In genomic region chr2:164920430-164920829, GRCh38 we compare ENCODE assay signal across 7 cellular contexts. TPM values are rescaled to one million over a fixed set of nuclear protein-coding genes. Genes with fewer than 3 reads are reported as not detected.
DNase-seq lines count a peak whose midpoint lies in the region; ATAC-seq and TF ChIP-seq lines count a peak whose summit lies in the region.

No MANE protein-coding gene starts in this region.

- no peak for TF ChIP-seq CTCF in choroid plexus epithelial cell (conservative IDR thresholded peaks at IDR 0.05; ENCODE audit: low read depth, low read length)
- TF ChIP-seq CTCF in OCI-LY7 (conservative IDR thresholded peaks at IDR 0.05; ENCODE audit: low read length) = no peak

- BruUV-seq in OCI-LY7 (replicated peaks; lab: Mats Ljungman, UMichigan) = no TSS peak

- DNase-seq in NCI-H226 (peak; percentile 90), choroid plexus epithelial cell (ENCODE audit: low read depth) (peak; percentile 97), renal cortical epithelial cell (ENCODE audit: low read depth) (peak; percentile 94), NCI-H2227 (lab: John Stamatoyannopoulos, UW; ENCODE audit: unreplicated experiment) (no peak), OCI-LY7 (ENCODE audit: low spot score) (no peak)
- no peak for DNase-seq in stimulated activated naive B cell treated with anti-CD40 and anti-IgM and Interleukin-4, amounts not matched to agents 10 μg/mL and 1 μg/mL and 100 μg/mL, for 72 hours

- peaks cover 0 to 3% of the 10 kb centered on the region in 2 donors for H3K9me3 Mint-ChIP-seq in stimulated activated naive B cell treated with anti-CD40 and anti-IgM and Interleukin-4, amounts not matched to agents 10 μg/mL and 1 μg/mL and 100 μg/mL, for 72 hours

- H3K27ac ChIP-seq in OCI-LY7 (ENCODE audit: low read depth, low read length, poor library complexity, severe bottlenecking) = no peak overlapping the region

- H3K36me3 Mint-ChIP-seq in stimulated activated naive B cell treated with anti-CD40 and anti-IgM and Interleukin-4, amounts not matched to agents 10 μg/mL and 1 μg/mL and 100 μg/mL, for 72 hours = peaks cover 8 to 13% of the 10 kb centered on the region in 2 donors

- no peak overlapping the region for H3K4me3 Mint-ChIP-seq in stimulated activated naive B cell treated with anti-CD40 and anti-IgM and Interleukin-4, amounts not matched to agents 10 μg/mL and 1 μg/mL and 100 μg/mL, for 72 hours

- H3K4me1 Mint-ChIP-seq in stimulated activated naive B cell treated with anti-CD40 and anti-IgM and Interleukin-4, amounts not matched to agents 10 μg/mL and 1 μg/mL and 100 μg/mL, for 72 hours = peaks cover 0 to 2% of the 10 kb centered on the region in 2 donors

- H3K79me2 ChIP-seq in OCI-LY7 (ENCODE audit: insufficient read depth, low read depth, low read length) = no peaks in the 10 kb centered on the region

- intact Hi-C loops in OCI-LY7 (cut with micrococcal nuclease; ENCODE audit: unreplicated experiment) = no loop called here

- no peak overlapping the region for H3K27ac Mint-ChIP-seq in stimulated activated naive B cell treated with anti-CD40 and anti-IgM and Interleukin-4, amounts not matched to agents 10 μg/mL and 1 μg/mL and 100 μg/mL, for 72 hours

- no peaks in the 10 kb centered on the region for H3K9me3 ChIP-seq in OCI-LY7 (ENCODE audit: low read length)

- POLR2A ChIA-PET in OCI-LY7 (lab: Charles Lee) = interaction anchor here (1.3 to 2.0 kb wide), 2 partner anchors 10 to 185 kb away, joined by 5 to 9 read pairs; no protein-coding TSS in a partner anchor

- H2AFZ ChIP-seq in OCI-LY7 (ENCODE audit: low read length) = no peak overlapping the region

- ATAC-seq in GM18858 (IDR thresholded peaks at IDR 0.05; ENCODE audit: unreplicated experiment) = peak; percentile 44
- ATAC-seq in stimulated activated naive B cell treated with anti-CD40 and anti-IgM and Interleukin-4, amounts not matched to agents 10 μg/mL and 1 μg/mL and 100 μg/mL, for 72 hours (replicated peaks) = no peak

- H4K20me1 ChIP-seq in OCI-LY7 (ENCODE audit: insufficient read depth, low read length) = no peaks in the 10 kb centered on the region

- no peaks in the 10 kb centered on the region for H3K4me1 ChIP-seq in OCI-LY7 (ENCODE audit: insufficient read depth, low read length, poor library complexity, severe bottlenecking)

- no peaks in the 10 kb centered on the region for H3K36me3 ChIP-seq in OCI-LY7 (ENCODE audit: insufficient read depth, low read length)

- H3K9me2 ChIP-seq in OCI-LY7 (ENCODE audit: insufficient read depth, low read length) = no peaks in the 10 kb centered on the region

- CTCF ChIA-PET in OCI-LY7 (lab: Charles Lee; ENCODE audit: unreplicated experiment) = interaction anchor here (0.9 kb wide), 1 partner anchor 185 kb away, joined by 3 read pairs; no protein-coding TSS in a partner anchor

- peak overlapping the region; percentile 33 for H3K4me3 ChIP-seq in choroid plexus epithelial cell (ENCODE audit: low read depth, low read length)
- H3K4me3 ChIP-seq in OCI-LY7 (ENCODE audit: low read depth, low read length, poor library complexity, severe bottlenecking) = no peak overlapping the region

- no peaks in the 10 kb centered on the region for H3K27me3 Mint-ChIP-seq in stimulated activated naive B cell treated with anti-CD40 and anti-IgM and Interleukin-4, amounts not matched to agents 10 μg/mL and 1 μg/mL and 100 μg/mL, for 72 hours

- H3K4me2 ChIP-seq in OCI-LY7 (ENCODE audit: low read length) = no peak overlapping the region

RNA-seq across cellular contexts. Expression of gene SLC38A11, which starts 34.9 kb away (rescaled TPM):
- total RNA-seq in renal cortical epithelial cell (0.69 and 1.2 TPM in 2 replicates), OCI-LY7 (2022) (not detected in 2 replicates)
- not detected in 2 replicates for total RNA-seq in OCI-LY7 (2014; rRNA removed; shearing (Covaris generic))

Comparison
In these comparisons a context has a peak if more than half of its experiments do, and no peak if none do; other contexts are left out.
1. DNase-seq: peak in NCI-H226 (single experiment), choroid plexus epithelial cell (single experiment) and renal cortical epithelial cell (single experiment); none in stimulated activated naive B cell treated with anti-CD40 and anti-IgM and Interleukin-4, amounts not matched to agents 10 μg/mL and 1 μg/mL and 100 μg/mL, for 72 hours (single experiment), NCI-H2227 (single experiment) and OCI-LY7 (single experiment).